Comparison of ENCODE assay signal across 8 cellular contexts in genomic region chr19:19105365-19106060, GRCh38. TPM values are rescaled to one million over a fixed set of nuclear protein-coding genes. Genes with fewer than 3 reads are reported as not detected.
DNase-seq lines count a peak whose midpoint lies in the region; ATAC-seq and TF ChIP-seq lines count a peak whose summit lies in the region.

No MANE protein-coding gene starts in this region.

- H3K27ac Mint-ChIP-seq in osteocyte (ENCODE audit: unreplicated experiment) = no peak overlapping the region
- H3K27ac Mint-ChIP-seq in T-helper 17 cell = no peak overlapping the region

- no peak for TF ChIP-seq CTCF in fibroblast of mammary gland (conservative IDR thresholded peaks at IDR 0.05; ENCODE audit: control insufficient read depth, insufficient read depth, low read depth, low read length)
- TF ChIP-seq CTCF in osteocyte (IDR thresholded peaks at IDR 0.05) = no peak

- H3K4me1 Mint-ChIP-seq in osteocyte (ENCODE audit: unreplicated experiment) (peaks cover 20% of the 10 kb centered on the region), T-helper 17 cell (peaks cover 8% of the 10 kb centered on the region)

- ATAC-seq in T-helper 17 cell (no peak), GM21447 (IDR thresholded peaks at IDR 0.05; ENCODE audit: unreplicated experiment) (no peak), HG02970 (IDR thresholded peaks at IDR 0.05; ENCODE audit: low FRiP score, unreplicated experiment) (no peak)

- H3K9me3 ChIP-seq in T-helper 17 cell (ENCODE audit: control insufficient read depth, low read length, poor library complexity, severe bottlenecking) = no peaks in the 10 kb centered on the region

- H3K4me3 Mint-ChIP-seq in osteocyte (ENCODE audit: unreplicated experiment) (peak overlapping the region; percentile 65), T-helper 17 cell (no peak overlapping the region)

- DNase-seq in DMS53 (lab: John Stamatoyannopoulos, UW) (peak; percentile 88), NCI-H82 treated with DMSO at 0.1 percent for 48 hours (lab: John Stamatoyannopoulos, UW; ENCODE audit: unreplicated experiment) (peak; percentile 55), fibroblast of mammary gland (ENCODE audit: low read depth) (peak; percentile 51), osteocyte (ENCODE audit: extremely low spot score, unreplicated experiment) (no peak), T-helper 17 cell (no peak), activated gamma-delta T cell (lab: John Stamatoyannopoulos, UW) (no peak)

- H3K27me3 Mint-ChIP-seq in osteocyte (ENCODE audit: unreplicated experiment) (no peaks in the 10 kb centered on the region), T-helper 17 cell (no peaks in the 10 kb centered on the region)

- H3K36me3 Mint-ChIP-seq in osteocyte (ENCODE audit: unreplicated experiment) = peaks cover 2% of the 10 kb centered on the region
- peaks cover 2% of the 10 kb centered on the region for H3K36me3 Mint-ChIP-seq in T-helper 17 cell (ENCODE audit: low read depth)

- H3K4me3 ChIP-seq in fibroblast of mammary gland (ENCODE audit: control insufficient read depth, low read depth, low read length) = peak overlapping the region; percentile 52

- no peaks in the 10 kb centered on the region for H3K9me3 Mint-ChIP-seq in osteocyte (ENCODE audit: unreplicated experiment)

RNA-seq across cellular contexts. Expression of gene TMEM161A, which starts 32.8 kb away (rescaled TPM):
- total RNA-seq in osteocyte (34.3 and 37.5 TPM in 2 replicates), T-helper 17 cell (10 to 100 TPM; 13.1 to 13.7 TPM)

RNA-seq across cellular contexts. Expression of gene SLC25A42, which starts 41.7 kb away (rescaled TPM):
- total RNA-seq in osteocyte = 10.0 and 10.6 TPM in 2 replicates
- total RNA-seq in T-helper 17 cell = 10 to 100 TPM; 17.1 to 18.9 TPM

Comparison
In these comparisons a context has a peak if more than half of its experiments do, and no peak if none do; other contexts are left out.
1. DNase-seq: peak in DMS53 (single experiment), NCI-H82 treated with DMSO at 0.1 percent for 48 hours (single experiment) and fibroblast of mammary gland (single experiment); none in osteocyte (single experiment), T-helper 17 cell (0 of 3) and activated gamma-delta T cell (single experiment).